In genomic region chr10:48611133-48611532, GRCh38 we compare ENCODE assay signal across 21 cellular contexts. TPM values are rescaled to one million over a fixed set of nuclear protein-coding genes. Genes with fewer than 3 reads are reported as not detected.
"Had no signal": no experiment of that assay in that cellular context is flagged by ENCODE, and none has a peak within 500 bp of the region (broad histone marks: within the 10 kb centered on the region; RNA-seq: fewer than 3 reads in every experiment).

No MANE protein-coding gene starts in this region.

- H3K36me3 ChIP-seq: cardiac muscle cell had no signal

- H3K36me3 Mint-ChIP-seq: brain had no signal

- ATAC-seq: activated naive CD4-positive, alpha-beta T cell treated with anti-CD3 and anti-CD28 coated beads, Interleukin-2, amount 50 U/mL, for 72 hours; activated T-cell treated with anti-CD3 and anti-CD28 coated beads, Interleukin-2, amount 50 U/mL, for 4 hours; T-helper 17 cell had no signal

- H3K9me3 Mint-ChIP-seq: activated T-cell treated with anti-CD3 and anti-CD28 coated beads, Interleukin-2, amount 50 U/mL, for 4 hours had no signal

- H3K4me3 ChIP-seq: cardiac muscle cell had no signal

- H3K27ac Mint-ChIP-seq: activated CD4-positive, alpha-beta memory T cell treated with anti-CD3 and anti-CD28 coated beads for 36 hours; activated CD4-positive, alpha-beta T cell treated with anti-CD3 and anti-CD28 coated beads, Interleukin-2, amount 10 ng/mL, durations not matched to agents 7 days and 5 days; activated naive CD4-positive, alpha-beta T cell treated with anti-CD3 and anti-CD28 coated beads, Interleukin-2, amount 50 U/mL, for 72 hours; brain; T-helper 17 cell had no signal

- H3K4me3 Mint-ChIP-seq: activated CD4-positive, alpha-beta memory T cell treated with anti-CD3 and anti-CD28 coated beads for 36 hours; activated CD4-positive, alpha-beta T cell treated with anti-CD3 and anti-CD28 coated beads, Interleukin-2, amount 10 ng/mL, durations not matched to agents 7 days and 5 days; activated T-cell treated with anti-CD3 and anti-CD28 coated beads, Interleukin-2, amount 50 U/mL, for 4 hours; brain; T-helper 17 cell had no signal

- H3K4me1 Mint-ChIP-seq: activated CD4-positive, alpha-beta T cell treated with anti-CD3 and anti-CD28 coated beads, Interleukin-2, amount 10 ng/mL, durations not matched to agents 7 days and 5 days; brain had no signal

- DNase-seq: activated CD4-positive, alpha-beta memory T cell treated with anti-CD3 and anti-CD28 coated beads for 36 hours; activated CD4-positive, alpha-beta T cell treated with anti-CD3 and anti-CD28 coated beads, Interleukin-2, amount 10 ng/mL, durations not matched to agents 7 days and 5 days; activated CD4-positive, CD25-positive, alpha-beta regulatory T cell; activated effector memory CD4-positive, alpha-beta T cell treated with anti-CD3 and anti-CD28 coated beads, Interleukin-2, amount 50 U/mL, for 16 hours; activated naive CD4-positive, alpha-beta T cell treated with Interleukin-2 at 50 U/mL for 16 hours; activated T-cell treated with anti-CD3 and anti-CD28 coated beads, Interleukin-2, amount 50 U/mL, for 4 hours; amygdala; MM.1S; NCI-H146; NCI-H187 treated with DMSO at 0.1 percent for 48 hours; NCI-H2081 treated with DMSO at 0.1 percent for 48 hours; NCI-H2171; NCI-H2227 treated with DMSO at 0.1 percent for 48 hours; NCI-H526 treated with DMSO at 0.1 percent for 48 hours; NCI-H82; SIG-M5; T-helper 17 cell; T1000 had no signal

RNA-seq across cellular contexts. Expression of gene ARHGAP22, which starts 6.3 kb away (rescaled TPM):
- total RNA-seq: activated CD4-positive, alpha-beta memory T cell treated with anti-CD3 and anti-CD28 coated beads for 36 hours; activated CD4-positive, alpha-beta T cell treated with anti-CD3 and anti-CD28 coated beads, Interleukin-2, amount 10 ng/mL, durations not matched to agents 7 days and 5 days; activated naive CD4-positive, alpha-beta T cell treated with anti-CD3 and anti-CD28 coated beads, Interleukin-2, amount 50 U/mL, for 72 hours had no signal
